9 cellular contexts compared by ENCODE assay signal in genomic region chr2:236507393-236508085, GRCh38.
A peak's percentile ranks its signal among the peaks of the same experiment; 100 is the strongest.
DNase-seq lines count a peak whose midpoint lies in the region; ATAC-seq and TF ChIP-seq lines count a peak whose summit lies in the region.
"Had no signal": no experiment of that assay in that cellular context is flagged by ENCODE, and none has a peak within 500 bp of the region (broad histone marks: within the 10 kb centered on the region; RNA-seq: fewer than 3 reads in every experiment).

No MANE protein-coding gene starts in this region.

- H3K79me2 ChIP-seq in GM23338 (replicated peaks; ENCODE audit: insufficient read depth), result no peaks in the 10 kb centered on the region

- 58% methylated on average over 18 of the region's 56 CpGs for WGBS in esophagus muscularis mucosa

- TF ChIP-seq EP300 in esophagus muscularis mucosa (IDR thresholded peaks at IDR 0.05), result no peak

- H2AFZ ChIP-seq in GM23338, result peak overlapping the region; percentile 96; the same call in 1 of the 2 replicates

- H4K20me1 ChIP-seq in GM23338 (replicated peaks; ENCODE audit: insufficient read depth), result no peaks in the 10 kb centered on the region

- H3K27me3 Mint-ChIP-seq in GM23338 (ENCODE audit: insufficient read depth, low read depth, poor library complexity) (peaks cover 11% of the 10 kb centered on the region), natural killer cell (ENCODE audit: low read depth in 2 of 2) (peaks cover 43 to 45% of the 10 kb centered on the region in 2 donors)

- peak overlapping the region; percentile 83 for H3K4me2 ChIP-seq in GM23338

- H3K4me3 Mint-ChIP-seq in GM23338, result peak overlapping the region; percentile 77
- H3K4me3 Mint-ChIP-seq in natural killer cell, result peak overlapping the region; percentile 63

- H3K4me1 ChIP-seq in GM23338 (ENCODE audit: insufficient read depth) (peaks cover 11% of the 10 kb centered on the region; the same call in 1 of the 2 replicates), esophagus muscularis mucosa (peaks cover 0 to 10% (median 8%) of the 10 kb centered on the region in 4 donors)
- H3K4me1 ChIP-seq: HAP-1 had no signal

- H3K27ac Mint-ChIP-seq in GM23338 (no peak overlapping the region), natural killer cell (no peak overlapping the region)

- H3K36me3 ChIP-seq in GM23338 (ENCODE audit: insufficient read depth) (no peaks in the 10 kb centered on the region), esophagus muscularis mucosa (no peaks in the 10 kb centered on the region)
- H3K36me3 ChIP-seq: HAP-1 had no signal

- H3K4me1 Mint-ChIP-seq in GM23338 (peaks cover 7% of the 10 kb centered on the region), natural killer cell (peaks cover 0 to 10% of the 10 kb centered on the region in 2 donors)

- intact Hi-C loops in esophagus muscularis mucosa (cut with DNase I) (no loop called here), natural killer cell (cut with micrococcal nuclease) (no loop called here)

- H3F3A ChIP-seq in GM23338 (replicated peaks; ENCODE audit: low read depth), result no peaks in the 10 kb centered on the region

- H3K4me3 ChIP-seq in GM23338, result peak overlapping the region; percentile 55
- peak overlapping the region; percentile 46 to 60 (median 51) for H3K4me3 ChIP-seq in esophagus muscularis mucosa
- H3K4me3 ChIP-seq: HAP-1 had no signal

- H3K27me3 ChIP-seq in GM23338 (ENCODE audit: insufficient read depth), result peaks cover 14% of the 10 kb centered on the region; the same call in 1 of the 2 replicates
- peaks cover 0 to 19% (median 7%) of the 10 kb centered on the region in 4 donors for H3K27me3 ChIP-seq in esophagus muscularis mucosa

- ATAC-seq in GM23338 (peak; percentile 92), natural killer cell (peak; percentile 68 to 86 (median 85)), GM21526 (IDR thresholded peaks at IDR 0.05; ENCODE audit: low FRiP score, unreplicated experiment) (no peak)

- peak; percentile 92 for DNase-seq in GM23338 (ENCODE audit: low spot score)
- DNase-seq in activated T-cell treated with anti-CD3 and anti-CD28 coated beads for 1 hour (ENCODE audit: low read depth), result peak; percentile 51
- DNase-seq in esophagus muscularis mucosa (ENCODE audit: extremely low spot score), result peak; percentile 90
- peak; percentile 41 for DNase-seq in natural killer cell
- peak; percentile 10 to 59 (median 32) for DNase-seq in stimulated activated naive CD4-positive, alpha-beta T cell (lab: John Stamatoyannopoulos, UW)
- DNase-seq in inferior parietal cortex (ENCODE audit: extremely low spot score), result no peak
- no peak for DNase-seq in GDM1 (lab: John Stamatoyannopoulos, UW)

- no peaks in the 10 kb centered on the region for H3K36me3 Mint-ChIP-seq in GM23338 (ENCODE audit: low read depth)
- H3K36me3 Mint-ChIP-seq in natural killer cell, result no peaks in the 10 kb centered on the region

- TF ChIP-seq CTCF in GM23338 (conservative IDR thresholded peaks at IDR 0.05; ENCODE audit: low read depth in 2 of 2), result no peak
- TF ChIP-seq CTCF in esophagus muscularis mucosa (IDR thresholded peaks at IDR 0.05), result no peak
- TF ChIP-seq CTCF in natural killer cell (IDR thresholded peaks at IDR 0.05), result no peak

- no peak overlapping the region for H3K27ac ChIP-seq in GM23338 (ENCODE audit: low read depth)
- H3K27ac ChIP-seq in esophagus muscularis mucosa (replicated peaks in 1 of 4), result peak overlapping the region in 1 of 4 donors; percentile 9

- H3K9me3 Mint-ChIP-seq in GM23338 (no peaks in the 10 kb centered on the region; the same call in 2 of the 3 replicates), natural killer cell (no peaks in the 10 kb centered on the region)

- no peak for TF ChIP-seq POLR2A in esophagus muscularis mucosa (IDR thresholded peaks at IDR 0.05; ENCODE audit: low read depth)

- no peaks in the 10 kb centered on the region for H3K9me2 ChIP-seq in GM23338 (ENCODE audit: insufficient read depth)

- H3K9me3 ChIP-seq in esophagus muscularis mucosa, result no peaks in the 10 kb centered on the region
- H3K9me3 ChIP-seq: HAP-1 had no signal

TF ChIP-seq in GM23338, 12 proteins besides CTCF, POLR2A, EP300 and RAD21:
- TF ChIP-seq ETS1 (IDR thresholded peaks at IDR 0.05), result no peak
- TF ChIP-seq POLR2AphosphoS5 (IDR thresholded peaks at IDR 0.05; ENCODE audit: low read depth), result peak; percentile 50; the same call in 1 of the 2 replicates
TF ChIP-seq in GM23338: peak in this region for 1.

Comparison
In these comparisons a context has a peak if more than half of its experiments do, and no peak if none do; other contexts are left out.
1. DNase-seq: peak in GM23338 (single experiment), activated T-cell treated with anti-CD3 and anti-CD28 coated beads for 1 hour (single experiment), esophagus muscularis mucosa (single experiment), natural killer cell (single experiment) and stimulated activated naive CD4-positive, alpha-beta T cell (6 of 6); none in inferior parietal cortex (single experiment) and GDM1 (single experiment).